In genomic region chr17:8141046-8141445, GRCh38 we compare ENCODE assay signal across 19 cellular contexts. TPM values are rescaled to one million over a fixed set of nuclear protein-coding genes. Genes with fewer than 3 reads are reported as not detected.
DNase-seq lines count a peak whose midpoint lies in the region; ATAC-seq and TF ChIP-seq lines count a peak whose summit lies in the region.
"Had no signal": no experiment of that assay in that cellular context is flagged by ENCODE, and none has a peak within 500 bp of the region (broad histone marks: within the 10 kb centered on the region; RNA-seq: fewer than 3 reads in every experiment).

No MANE protein-coding gene starts in this region.

- H3K4me3 Mint-ChIP-seq in dendritic cell treated with granulocyte-macrophage colony-stimulating factor and Interleukin-4, amounts not matched to agents 40 ng/mL and 50 ng/mL, for 4 days: no peak overlapping the region

- H3K4me3 ChIP-seq in left ventricle myocardium inferior (no peak overlapping the region), neuronal stem cell (ENCODE audit: low read length in 2 of 2) (no peak overlapping the region), transverse colon (no peak overlapping the region), dorsolateral prefrontal cortex (no peak overlapping the region)
- H3K4me3 ChIP-seq: mucosa of descending colon, SJSA1 had no signal

- no peaks in the 10 kb centered on the region for H3K9me3 Mint-ChIP-seq in dendritic cell treated with granulocyte-macrophage colony-stimulating factor and Interleukin-4, amounts not matched to agents 40 ng/mL and 50 ng/mL, for 4 days

- in situ Hi-C loops in transverse colon (cut with MboI; ENCODE audit: low pct_ligation_motif_present in 1 of 4, low pct_unique_long_range_greater_than_20kb in 1 of 4, low sequenced_read_pairs in 3 of 4): loop anchor here in 1 of 4 donors (25.0 kb wide), 1 partner anchor 904 kb away; the partner anchor contains the start of genes DVL2, GABARAP and PHF23

- peaks cover 8% of the 10 kb centered on the region for H3K27me3 Mint-ChIP-seq in dendritic cell treated with granulocyte-macrophage colony-stimulating factor and Interleukin-4, amounts not matched to agents 40 ng/mL and 50 ng/mL, for 4 days

- H3K27ac Mint-ChIP-seq in dendritic cell treated with granulocyte-macrophage colony-stimulating factor and Interleukin-4, amounts not matched to agents 40 ng/mL and 50 ng/mL, for 4 days: peak overlapping the region; percentile 36

- no peak overlapping the region for H3K23ac ChIP-seq in neuronal stem cell (ENCODE audit: low read depth, low read length, poor library complexity)

- no peak overlapping the region for H3K18ac ChIP-seq in neuronal stem cell (ENCODE audit: low read length)

- ATAC-seq in HG03439 (IDR thresholded peaks at IDR 0.05; ENCODE audit: unreplicated experiment) (no peak), HG02885 (IDR thresholded peaks at IDR 0.05; ENCODE audit: poor library complexity, unreplicated experiment) (no peak)
- ATAC-seq: mucosa of descending colon had no signal

- no peak for TF ChIP-seq POLR2A in transverse colon (IDR thresholded peaks at IDR 0.05)

- H3K14ac ChIP-seq in neuronal stem cell (ENCODE audit: low read length): no peak overlapping the region

- TF ChIP-seq EP300 in transverse colon (IDR thresholded peaks at IDR 0.05; ENCODE audit: low read depth): no peak

- no peak overlapping the region for H4K8ac ChIP-seq in neuronal stem cell (ENCODE audit: low read depth, low read length)

- TF ChIP-seq CTCF in left ventricle myocardium inferior (IDR thresholded peaks at IDR 0.05; ENCODE audit: borderline replicate concordance): no peak
- TF ChIP-seq CTCF in transverse colon (IDR thresholded peaks at IDR 0.05): no peak
- TF ChIP-seq CTCF in dorsolateral prefrontal cortex (IDR thresholded peaks at IDR 0.05 in 54 of 56, conservative IDR thresholded peaks at IDR 0.05 in 2 of 56; ENCODE audit: low read depth in 1 of 56, partially characterized antibody in 56 of 56): no peak

- no peak overlapping the region for H2BK120ac ChIP-seq in neuronal stem cell (ENCODE audit: low read depth, low read length)

- H2AFZ ChIP-seq in neuronal stem cell (ENCODE audit: low read length): no peak overlapping the region

- intact Hi-C loops in left ventricle myocardium inferior (cut with micrococcal nuclease): no loop called here
- intact Hi-C loops in cardiac septum (cut with DNase I): no loop called here
- intact Hi-C loops in dendritic cell treated with granulocyte-macrophage colony-stimulating factor and Interleukin-4, amounts not matched to agents 40 ng/mL and 50 ng/mL, for 4 days (cut with micrococcal nuclease): no loop called here
- intact Hi-C loops in transverse colon (cut with DNase I; ENCODE audit: low total_unique reads): no loop called here
- intact Hi-C loops in dorsolateral prefrontal cortex (cut with DNase I): no loop called here

- H3K4me1 Mint-ChIP-seq in dendritic cell treated with granulocyte-macrophage colony-stimulating factor and Interleukin-4, amounts not matched to agents 40 ng/mL and 50 ng/mL, for 4 days (ENCODE audit: low read depth): no peaks in the 10 kb centered on the region

- no peak overlapping the region for H2BK12ac ChIP-seq in neuronal stem cell (ENCODE audit: low read length)

- H3K27me3 ChIP-seq in left ventricle myocardium inferior (ENCODE audit: low read depth) (no peaks in the 10 kb centered on the region), neuronal stem cell (ENCODE audit: control insufficient read depth in 3 of 3, insufficient read depth in 3 of 3, low read depth in 1 of 3, low read length in 3 of 3) (peaks cover 0 to 7% (median 0%) of the 10 kb centered on the region in 3 experiments), transverse colon (no peaks in the 10 kb centered on the region), dorsolateral prefrontal cortex (no peaks in the 10 kb centered on the region)
- H3K27me3 ChIP-seq: SJSA1 had no signal

- peaks cover 70% of the 10 kb centered on the region for H3K36me3 ChIP-seq in left ventricle myocardium inferior
- peaks cover 43 to 58% of the 10 kb centered on the region in 2 donors for H3K36me3 ChIP-seq in neuronal stem cell (replicated peaks in 1 of 2; ENCODE audit: control insufficient read depth in 2 of 2, insufficient read depth in 2 of 2, low read length in 2 of 2)
- peaks cover 0 to 64% (median 33%) of the 10 kb centered on the region in 4 donors for H3K36me3 ChIP-seq in transverse colon

- H3K4me2 ChIP-seq in neuronal stem cell (ENCODE audit: insufficient read depth, low read length, poor library complexity, severe bottlenecking): no peak overlapping the region

- H2BK5ac ChIP-seq in neuronal stem cell (ENCODE audit: low read length): peak overlapping the region; percentile 56

- WGBS in neuronal stem cell (ENCODE audit: extremely low coverage in 2 of 2, insufficient read length in 2 of 2, insufficient replicate concordance in 1 of 2), 2 donors: no CpG with 5 or more reads among the region's 7 CpGs
- WGBS in transverse colon (ENCODE audit: low coverage in 1 of 2), 2 donors: 92% methylated on average over 7 of the region's 7 CpGs; no CpG with 5 or more reads in 1 of the 2 donors

- H2AK5ac ChIP-seq in neuronal stem cell (ENCODE audit: low read depth, low read length): no peak overlapping the region

- H3K36me3 Mint-ChIP-seq in dendritic cell treated with granulocyte-macrophage colony-stimulating factor and Interleukin-4, amounts not matched to agents 40 ng/mL and 50 ng/mL, for 4 days (ENCODE audit: low read depth): peaks cover 64% of the 10 kb centered on the region

- peaks cover 6% of the 10 kb centered on the region for H3K79me1 ChIP-seq in neuronal stem cell (ENCODE audit: low read depth, low read length)

- H3K4ac ChIP-seq in neuronal stem cell (ENCODE audit: low read length): no peak overlapping the region

- DNase-seq in left ventricle myocardium inferior: no peak
- no peak for DNase-seq in cardiac septum (ENCODE audit: low spot score)
- no peak for DNase-seq in neuronal stem cell (ENCODE audit: low spot score)
- no peak for DNase-seq in transverse colon
- DNase-seq in dorsolateral prefrontal cortex: no peak
- DNase-seq: activated effector memory CD4-positive, alpha-beta T cell treated with anti-CD3 and anti-CD28 coated beads, Interleukin-2, amount 50 U/mL, for 16 hours; amygdala; cerebellar nuclear complex; DND-41; kidney glomerular epithelial cell; NCI-H1048; NCI-H526 had no signal

- H3K27ac ChIP-seq in left ventricle myocardium inferior (replicated peaks): peak overlapping the region; percentile 89
- no peak overlapping the region for H3K27ac ChIP-seq in neuronal stem cell (replicated peaks; ENCODE audit: low read length)
- H3K27ac ChIP-seq in transverse colon: peak overlapping the region in 3 of 4 donors; percentile 89 to 93 (median 92)
- H3K27ac ChIP-seq in dorsolateral prefrontal cortex: peak overlapping the region in 18 of 59 donors; percentile 21 to 97 (median 92)
- H3K27ac ChIP-seq: SJSA1 had no signal

- no peaks in the 10 kb centered on the region for H3K9me3 ChIP-seq in left ventricle myocardium inferior (replicated peaks)
- no peaks in the 10 kb centered on the region for H3K9me3 ChIP-seq in neuronal stem cell (replicated peaks in 1 of 2; ENCODE audit: control insufficient read depth in 2 of 2, insufficient read depth in 1 of 2, low read depth in 1 of 2, low read length in 2 of 2)
- H3K9me3 ChIP-seq in transverse colon: no peaks in the 10 kb centered on the region
- H3K9me3 ChIP-seq: mucosa of descending colon, SJSA1 had no signal

- no peak overlapping the region for H2BK15ac ChIP-seq in neuronal stem cell (ENCODE audit: low read length)

- H3K9ac ChIP-seq in neuronal stem cell (ENCODE audit: low read depth, low read length, poor library complexity): no peak overlapping the region

- H3K4me1 ChIP-seq in left ventricle myocardium inferior: peaks cover 77% of the 10 kb centered on the region
- H3K4me1 ChIP-seq in neuronal stem cell (ENCODE audit: control insufficient read depth in 2 of 2, insufficient read depth in 1 of 2, low read depth in 1 of 2, low read length in 2 of 2): peaks cover 0 to 5% of the 10 kb centered on the region in 2 donors
- H3K4me1 ChIP-seq in transverse colon: peaks cover 7 to 27% (median 19%) of the 10 kb centered on the region in 4 donors

- no peak overlapping the region for H4K91ac ChIP-seq in neuronal stem cell (ENCODE audit: low read depth, low read length, poor library complexity)

RNA-seq across cellular contexts. Expression of gene PER1, which starts 11.2 kb away (rescaled TPM):
- total RNA-seq in left ventricle myocardium inferior: 109 TPM
- total RNA-seq in cardiac septum: 47.8 TPM
- 17.0 TPM for polyA plus RNA-seq in neuronal stem cell (2013, experiment 1 of 2)
- polyA plus RNA-seq in neuronal stem cell (2013, experiment 2 of 2): 18.7 TPM
- total RNA-seq in transverse colon: 100 to 1,000 TPM in 2 of 4 donors, 10 to 100 TPM in 2; 55.9 to 211 (median 109) TPM
- total RNA-seq in dorsolateral prefrontal cortex: 100 to 1,000 TPM in 74 of 120 experiments, 10 to 100 TPM in 46; 46.9 to 218 (median 112) TPM

RNA-seq across cellular contexts. Expression of gene HES7, which starts 17.1 kb away (rescaled TPM):
- total RNA-seq in left ventricle myocardium inferior (not detected), cardiac septum (0.65 TPM), transverse colon (not detected), dorsolateral prefrontal cortex (1 to 10 TPM in 88 of 120 experiments, under 1 TPM in 29, not detected in 3; 0.28 to 5.9 (median 1.7) TPM)
- 5.8 TPM for polyA plus RNA-seq in neuronal stem cell (2013, experiment 1 of 2)
- 4.2 TPM for polyA plus RNA-seq in neuronal stem cell (2013, experiment 2 of 2)
- total RNA-seq: fibroblast of villous mesenchyme, SJSA1 had no signal
- polyA plus RNA-seq: CD8-positive, alpha-beta memory T cell had no signal

RNA-seq across cellular contexts. Expression of gene VAMP2, which starts 21.7 kb away (rescaled TPM):
- total RNA-seq in left ventricle myocardium inferior (59.6 TPM), cardiac septum (63.9 TPM), transverse colon (10 to 100 TPM; 20.9 to 49.4 (median 30.1) TPM), dorsolateral prefrontal cortex (100 to 1,000 TPM; 264 to 763 (median 490) TPM)
- 47.3 TPM for polyA plus RNA-seq in neuronal stem cell (2013, experiment 1 of 2)
- 45.3 TPM for polyA plus RNA-seq in neuronal stem cell (2013, experiment 2 of 2)

RNA-seq across cellular contexts. Expression of gene ALOXE3, which starts 22.7 kb away (rescaled TPM):
- total RNA-seq in left ventricle myocardium inferior (not detected), cardiac septum (not detected), transverse colon (under 1 TPM in 1 of 4 donors, not detected in 3; 0.79 TPM), dorsolateral prefrontal cortex (1 to 10 TPM in 110 of 120 experiments, under 1 TPM in 10; 0.39 to 6.5 (median 2.0) TPM)
- 0.07 TPM for polyA plus RNA-seq in neuronal stem cell (2013, experiment 1 of 2)
- 0.11 TPM for polyA plus RNA-seq in neuronal stem cell (2013, experiment 2 of 2)
- total RNA-seq: CD8-positive, alpha-beta memory T cell; fibroblast of villous mesenchyme; mucosa of descending colon; SJSA1 had no signal
- polyA plus RNA-seq: CD8-positive, alpha-beta memory T cell had no signal

RNA-seq across cellular contexts. Expression of gene TMEM107, which starts 35.1 kb away (rescaled TPM):
- 7.9 TPM for total RNA-seq in left ventricle myocardium inferior
- 8.7 TPM for total RNA-seq in cardiac septum
- polyA plus RNA-seq in neuronal stem cell (2013, experiment 1 of 2): 14.8 TPM
- polyA plus RNA-seq in neuronal stem cell (2013, experiment 2 of 2): 15.2 TPM
- total RNA-seq in transverse colon: 10 to 100 TPM in 2 of 4 donors, 1 to 10 TPM in 2; 1.5 to 74.6 (median 18.3) TPM
- 10 to 100 TPM in 119 of 120 experiments, 1 to 10 TPM in 1; 9.1 to 25.9 (median 17.1) TPM for total RNA-seq in dorsolateral prefrontal cortex
